In the genomic region with DNA sequence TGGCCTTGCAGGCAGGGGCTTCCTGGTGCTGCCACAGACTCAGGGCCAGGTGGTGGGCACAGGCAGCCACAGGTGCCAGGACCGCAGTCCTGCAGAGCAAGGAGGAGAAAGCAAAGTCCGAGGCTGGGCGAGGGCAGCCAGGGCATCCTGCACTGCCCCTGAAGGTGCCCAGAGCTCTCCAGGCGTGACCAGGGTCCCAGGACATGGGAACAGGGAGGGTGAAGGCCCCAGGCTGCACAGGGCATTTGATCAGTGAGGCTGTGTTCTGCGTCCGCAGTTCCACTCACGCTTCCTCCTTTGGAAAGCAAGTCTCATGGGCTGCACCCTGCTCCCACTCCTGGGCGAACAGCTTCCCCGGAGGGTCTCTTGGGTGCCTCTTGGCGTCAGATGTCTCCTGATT, we compare ENCODE assay signal across 14 cellular contexts. TPM values are rescaled to one million over a fixed set of nuclear protein-coding genes. Genes with fewer than 3 reads are reported as not detected.
A peak's percentile ranks its signal among the peaks of the same experiment; 100 is the strongest.
DNase-seq lines count a peak whose midpoint lies in the region; ATAC-seq and TF ChIP-seq lines count a peak whose summit lies in the region.
"Had no signal": no experiment of that assay in that cellular context is flagged by ENCODE, and none has a peak within 500 bp of the region (broad histone marks: within the 10 kb centered on the region; RNA-seq: fewer than 3 reads in every experiment).

No MANE protein-coding gene starts in this region.

- no peak overlapping the region for H2BK12ac ChIP-seq in trophoblast cell (ENCODE audit: low read length)

- no peak overlapping the region for H2BK120ac ChIP-seq in trophoblast cell (ENCODE audit: insufficient read depth, low read length, poor library complexity)

- H3K27me3 Mint-ChIP-seq in CD4-positive, CD25-positive, alpha-beta regulatory T cell = no peaks in the 10 kb centered on the region
- H3K27me3 Mint-ChIP-seq in dendritic cell treated with granulocyte-macrophage colony-stimulating factor and Interleukin-4, amounts not matched to agents 40 ng/mL and 50 ng/mL, for 4 days = peaks cover 2% of the 10 kb centered on the region
- no peaks in the 10 kb centered on the region for H3K27me3 Mint-ChIP-seq in mesothelial cell of epicardium (ENCODE audit: low read depth)

- no peak overlapping the region for H3K14ac ChIP-seq in trophoblast cell (ENCODE audit: low read length)

- intact Hi-C loops in dendritic cell treated with granulocyte-macrophage colony-stimulating factor and Interleukin-4, amounts not matched to agents 40 ng/mL and 50 ng/mL, for 4 days (cut with micrococcal nuclease) = no loop called here

- H3K79me1 ChIP-seq in trophoblast cell (ENCODE audit: low read length) = peaks cover 32% of the 10 kb centered on the region

- peaks cover 0 to 2% (median 0%) of the 10 kb centered on the region in 7 donors for H3K9me3 Mint-ChIP-seq in CD4-positive, CD25-positive, alpha-beta regulatory T cell
- H3K9me3 Mint-ChIP-seq in dendritic cell treated with granulocyte-macrophage colony-stimulating factor and Interleukin-4, amounts not matched to agents 40 ng/mL and 50 ng/mL, for 4 days = no peaks in the 10 kb centered on the region
- no peaks in the 10 kb centered on the region for H3K9me3 Mint-ChIP-seq in mesothelial cell of epicardium
- H3K9me3 Mint-ChIP-seq: activated naive CD4-positive, alpha-beta T cell treated with anti-CD3 and anti-CD28 coated beads, Interleukin-2, amount 50 U/mL, for 72 hours had no signal

- H3K4me3 Mint-ChIP-seq in CD4-positive, CD25-positive, alpha-beta regulatory T cell = peak overlapping the region; percentile 39 to 100 (median 94)
- H3K4me3 Mint-ChIP-seq in dendritic cell treated with granulocyte-macrophage colony-stimulating factor and Interleukin-4, amounts not matched to agents 40 ng/mL and 50 ng/mL, for 4 days = peak overlapping the region; percentile 94
- no peak overlapping the region for H3K4me3 Mint-ChIP-seq in mesothelial cell of epicardium

- ATAC-seq in CD4-positive, CD25-positive, alpha-beta regulatory T cell (ENCODE audit: low read depth in 2 of 2) = no peak

- no peak for DNase-seq in CD4-positive, CD25-positive, alpha-beta regulatory T cell
- DNase-seq in Jurkat, Clone E6-1 (ENCODE audit: low read depth, low spot score) = no peak
- DNase-seq in trophoblast cell (no peak), NCI-H187 treated with DMSO at 0.1 percent for 48 hours (lab: John Stamatoyannopoulos, UW) (no peak), GOT3 (lab: John Stamatoyannopoulos, UW) (no peak), mesothelial cell of epicardium (ENCODE audit: low spot score in 2 of 2, unreplicated experiment in 2 of 2) (no peak)
- DNase-seq in activated CD4-positive, CD25-positive, alpha-beta regulatory T cell (lab: John Stamatoyannopoulos, UW) = no peak
- DNase-seq: IMR-90, NCI-H1694, NCI-H526 treated with DMSO at 0.1 percent for 48 hours, ovary, RPMI8226 had no signal

- H2AFZ ChIP-seq in trophoblast cell (ENCODE audit: insufficient read depth, low read length, poor library complexity) = no peak overlapping the region

- no peaks in the 10 kb centered on the region for H3K9me3 ChIP-seq in CD4-positive, CD25-positive, alpha-beta regulatory T cell (ENCODE audit: control insufficient read depth in 2 of 2, low read length in 2 of 2)
- H3K9me3 ChIP-seq in trophoblast cell (ENCODE audit: insufficient read depth, low read depth, low read length) = peaks cover 4% of the 10 kb centered on the region
- H3K9me3 ChIP-seq: ovary had no signal

- WGBS in trophoblast cell (ENCODE audit: extremely low coverage, insufficient coverage, insufficient read length) = no CpG with 5 or more reads among the region's 10 CpGs

- no peaks in the 10 kb centered on the region for H3K27me3 ChIP-seq in CD4-positive, CD25-positive, alpha-beta regulatory T cell (ENCODE audit: control insufficient read depth, insufficient read depth, low read length)
- no peaks in the 10 kb centered on the region for H3K27me3 ChIP-seq in trophoblast cell (ENCODE audit: insufficient read depth, low read length)
- H3K27me3 ChIP-seq: ovary had no signal

- peaks cover 15% of the 10 kb centered on the region for H3K79me2 ChIP-seq in trophoblast cell (ENCODE audit: control insufficient read depth, insufficient read depth, low read length, poor library complexity)

- H3K9ac ChIP-seq in trophoblast cell (ENCODE audit: low read length) = no peak overlapping the region

- H3K4me2 ChIP-seq in trophoblast cell (ENCODE audit: low read length) = no peak overlapping the region

- peaks cover 5% of the 10 kb centered on the region for H3K36me3 ChIP-seq in CD4-positive, CD25-positive, alpha-beta regulatory T cell (ENCODE audit: control insufficient read depth, insufficient read depth, low read length)
- peaks cover 0 to 2% of the 10 kb centered on the region in 2 experiments for H3K36me3 ChIP-seq in trophoblast cell (ENCODE audit: control insufficient read depth in 1 of 2, insufficient read depth in 2 of 2, low read length in 2 of 2)
- H3K36me3 ChIP-seq: ovary had no signal

- no peak overlapping the region for H3K18ac ChIP-seq in trophoblast cell (ENCODE audit: low read length)

- H3K27ac ChIP-seq in CD4-positive, CD25-positive, alpha-beta regulatory T cell (ENCODE audit: insufficient read depth, low read length, poor library complexity, severe bottlenecking) = peak overlapping the region; percentile 68
- no peak overlapping the region for H3K27ac ChIP-seq in trophoblast cell (ENCODE audit: low read depth, low read length)
- H3K27ac ChIP-seq: ovary had no signal

- no peak overlapping the region for H3K4me3 ChIP-seq in CD4-positive, CD25-positive, alpha-beta regulatory T cell (ENCODE audit: low read depth, low read length)
- H3K4me3 ChIP-seq in Jurkat, Clone E6-1 (ENCODE audit: low read length) = peak overlapping the region; percentile 64
- H3K4me3 ChIP-seq in trophoblast cell (ENCODE audit: low read depth, low read length) = no peak overlapping the region
- H3K4me3 ChIP-seq: ovary had no signal

- H3K36me3 Mint-ChIP-seq in CD4-positive, CD25-positive, alpha-beta regulatory T cell = peaks cover 2% of the 10 kb centered on the region
- H3K36me3 Mint-ChIP-seq in dendritic cell treated with granulocyte-macrophage colony-stimulating factor and Interleukin-4, amounts not matched to agents 40 ng/mL and 50 ng/mL, for 4 days (ENCODE audit: low read depth) = peaks cover 78% of the 10 kb centered on the region
- no peaks in the 10 kb centered on the region for H3K36me3 Mint-ChIP-seq in mesothelial cell of epicardium
- H3K36me3 Mint-ChIP-seq: activated naive CD4-positive, alpha-beta T cell treated with anti-CD3 and anti-CD28 coated beads, Interleukin-2, amount 50 U/mL, for 72 hours had no signal

- H3K23ac ChIP-seq in trophoblast cell (ENCODE audit: low read length) = no peak overlapping the region

- peaks cover 58% of the 10 kb centered on the region for H3K4me1 ChIP-seq in CD4-positive, CD25-positive, alpha-beta regulatory T cell (ENCODE audit: control insufficient read depth, insufficient read depth, low read length, poor library complexity, severe bottlenecking)
- peaks cover 42 to 48% of the 10 kb centered on the region in 2 experiments for H3K4me1 ChIP-seq in trophoblast cell (ENCODE audit: control insufficient read depth in 1 of 2, insufficient read depth in 2 of 2, low read length in 2 of 2)

- no peak for TF ChIP-seq CTCF in mesothelial cell of epicardium (IDR thresholded peaks at IDR 0.05; ENCODE audit: unreplicated experiment)

- no peak overlapping the region for H4K8ac ChIP-seq in trophoblast cell (ENCODE audit: low read depth, low read length)

- H2BK5ac ChIP-seq in trophoblast cell (ENCODE audit: low read depth, low read length, poor library complexity) = no peak overlapping the region

- H3K4ac ChIP-seq in trophoblast cell (ENCODE audit: low read depth, low read length) = no peak overlapping the region

- H4K12ac ChIP-seq in trophoblast cell (ENCODE audit: low read depth, low read length) = no peak overlapping the region

- H2AK5ac ChIP-seq in trophoblast cell (ENCODE audit: low read length) = no peak overlapping the region

- peak overlapping the region in 2 of 3 donors; percentile 71 to 93 for H3K27ac Mint-ChIP-seq in CD4-positive, CD25-positive, alpha-beta regulatory T cell
- peak overlapping the region; percentile 92 for H3K27ac Mint-ChIP-seq in dendritic cell treated with granulocyte-macrophage colony-stimulating factor and Interleukin-4, amounts not matched to agents 40 ng/mL and 50 ng/mL, for 4 days
- no peak overlapping the region for H3K27ac Mint-ChIP-seq in mesothelial cell of epicardium

- peak overlapping the region; percentile 16 for H4K91ac ChIP-seq in trophoblast cell (ENCODE audit: low read depth, low read length)

- peaks cover 0 to 69% (median 17%) of the 10 kb centered on the region in 4 donors for H3K4me1 Mint-ChIP-seq in CD4-positive, CD25-positive, alpha-beta regulatory T cell
- peaks cover 90% of the 10 kb centered on the region for H3K4me1 Mint-ChIP-seq in dendritic cell treated with granulocyte-macrophage colony-stimulating factor and Interleukin-4, amounts not matched to agents 40 ng/mL and 50 ng/mL, for 4 days (ENCODE audit: low read depth)
- peaks cover 78% of the 10 kb centered on the region for H3K4me1 Mint-ChIP-seq in mesothelial cell of epicardium

RNA-seq across cellular contexts. Expression of a gene that starts 3.0 kb away (rescaled TPM):
- 125 TPM for total RNA-seq in CD4-positive, CD25-positive, alpha-beta regulatory T cell
- polyA plus RNA-seq in CD4-positive, CD25-positive, alpha-beta regulatory T cell = 10 to 100 TPM; 10.6 to 21.1 (median 15.3) TPM
- 16.8 TPM for polyA plus RNA-seq in Jurkat, Clone E6-1 (2012; ENCODE audit: insufficient read depth, insufficient read length)
- 12.8 and 13.1 TPM in 2 replicates for polyA plus RNA-seq in trophoblast cell (2013)
- 22.0 to 24.0 TPM (median 23.2 TPM) in 3 replicates for total RNA-seq in mesothelial cell of epicardium

RNA-seq across cellular contexts. Expression of a gene that starts 43.5 kb away (rescaled TPM):
- 2.0 TPM for total RNA-seq in CD4-positive, CD25-positive, alpha-beta regulatory T cell
- polyA plus RNA-seq in CD4-positive, CD25-positive, alpha-beta regulatory T cell = 1 to 10 TPM in 3 of 4 donors, under 1 TPM in 1; 0.88 to 1.5 (median 1.1) TPM
- 1.3 TPM for polyA plus RNA-seq in Jurkat, Clone E6-1 (2012; ENCODE audit: insufficient read depth, insufficient read length)
- polyA plus RNA-seq in trophoblast cell (2013) = 3.0 and 3.2 TPM in 2 replicates
- 2.7 to 3.5 TPM (median 3.1 TPM) in 3 replicates for total RNA-seq in mesothelial cell of epicardium
